ENCODE assay signal across 19 cellular contexts in the genomic region with DNA sequence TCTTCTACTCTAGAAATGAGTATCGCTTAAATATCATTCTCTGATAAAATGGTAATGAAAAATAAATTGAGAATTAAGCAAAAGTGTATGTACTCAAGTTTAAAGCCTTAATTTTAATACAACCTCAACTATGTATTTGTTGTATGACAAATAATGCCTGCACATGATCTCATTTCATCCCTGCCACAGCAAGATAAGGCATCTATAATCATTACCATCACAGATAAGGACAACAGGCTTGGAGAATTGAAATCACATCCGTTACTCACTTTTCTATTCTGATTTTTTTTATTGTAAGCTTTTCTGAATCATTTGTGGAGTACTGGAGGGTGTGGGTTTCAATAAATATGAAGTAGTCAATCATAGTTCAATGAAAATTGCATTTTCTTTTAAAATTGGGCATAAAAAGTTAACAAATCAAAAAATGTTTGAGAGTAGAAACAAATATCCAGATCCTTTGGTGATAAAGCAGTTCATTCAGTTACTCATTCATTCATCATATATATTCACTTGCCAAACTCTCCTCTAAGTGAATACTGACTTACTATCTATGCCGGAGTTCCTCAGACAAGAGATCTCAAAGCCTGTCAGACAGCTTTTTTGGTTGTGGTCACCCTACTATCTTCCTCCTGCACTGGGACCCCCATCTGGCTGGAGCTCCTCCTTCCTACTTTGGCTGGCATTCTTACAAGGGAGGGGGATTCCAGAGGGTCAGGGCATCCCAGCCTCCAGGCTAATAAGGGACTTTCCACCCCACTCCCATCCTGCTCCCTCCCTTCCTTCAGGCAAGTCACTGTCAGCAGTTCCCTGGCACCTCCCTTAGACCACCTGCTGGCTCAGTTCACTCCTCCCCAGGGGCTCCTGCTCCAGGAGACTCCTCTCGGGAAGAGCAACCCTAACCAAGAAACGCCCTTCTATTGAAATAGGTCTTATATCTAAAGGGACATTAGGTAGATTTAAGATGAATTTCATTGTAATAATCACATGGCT.
DNase-seq lines count a peak whose midpoint lies in the region; ATAC-seq, FAIRE-seq and TF ChIP-seq lines count a peak whose summit lies in the region.
"Had no signal": no experiment of that assay in that cellular context is flagged by ENCODE, and none has a peak within 500 bp of the region (broad histone marks: within the 10 kb centered on the region; RNA-seq: fewer than 3 reads in every experiment).

No MANE protein-coding gene starts in this region.

- FAIRE-seq in keratinocyte (lab: Jason Lieb, UNC) = peak; percentile 52
- FAIRE-seq: D721Med had no signal

- H3K36me3 Mint-ChIP-seq in activated CD4-positive, alpha-beta T cell treated with anti-CD3 and anti-CD28 coated beads, Interleukin-2, amount 10 ng/mL, durations not matched to agents 7 days and 5 days (ENCODE audit: low read depth) = no peaks in the 10 kb centered on the region
- H3K36me3 Mint-ChIP-seq: naive thymus-derived CD8-positive, alpha-beta T cell had no signal

- no peak for DNase-seq in activated CD4-positive, alpha-beta T cell treated with anti-CD3 and anti-CD28 coated beads, Interleukin-2, amount 10 ng/mL, durations not matched to agents 7 days and 5 days
- no peak for DNase-seq in activated CD4-positive, alpha-beta T cell treated with anti-CD3 and anti-CD28 coated beads, Interleukin-2, amount 50 U/mL, for 1 hour
- DNase-seq in SW 1271 (lab: John Stamatoyannopoulos, UW) (peak; percentile 71 to 82), keratinocyte (ENCODE audit: low read depth, low spot score) (no peak), upper lobe of left lung (no peak), NOMO-1 treated with DMSO at 0.1 percent for 48 hours (lab: John Stamatoyannopoulos, UW; ENCODE audit: unreplicated experiment) (no peak), globus pallidus (ENCODE audit: low spot score) (no peak)
- DNase-seq: activated CD8-positive, alpha-beta T cell treated with anti-CD3 and anti-CD28 coated beads, Interleukin-2, amount 10 ng/mL, durations not matched to agents 7 days and 5 days; activated effector memory CD4-positive, alpha-beta T cell treated with anti-CD3 and anti-CD28 coated beads, Interleukin-2, amount 50 U/mL, for 16 hours; effector memory CD4-positive, alpha-beta T cell; left lung; naive thymus-derived CD8-positive, alpha-beta T cell; NCI-H1417 treated with DMSO at 0.1 percent for 48 hours; NCI-H524 treated with DMSO at 0.1 percent for 48 hours; SIG-M5 had no signal

- peaks cover 18% of the 10 kb centered on the region for H3K27me3 Mint-ChIP-seq in activated CD4-positive, alpha-beta T cell treated with anti-CD3 and anti-CD28 coated beads, Interleukin-2, amount 10 ng/mL, durations not matched to agents 7 days and 5 days

- POLR2A ChIA-PET in activated CD4-positive, alpha-beta T cell treated with anti-CD3 and anti-CD28 coated beads, Interleukin-2, amount 10 ng/mL, durations not matched to agents 7 days and 5 days (lab: Charles Lee) = no interaction called here

- H3K27ac Mint-ChIP-seq in activated CD4-positive, alpha-beta T cell treated with anti-CD3 and anti-CD28 coated beads, Interleukin-2, amount 10 ng/mL, durations not matched to agents 7 days and 5 days = peak overlapping the region; percentile 27
- H3K27ac Mint-ChIP-seq: activated CD8-positive, alpha-beta T cell treated with anti-CD3 and anti-CD28 coated beads, Interleukin-2, amount 10 ng/mL, durations not matched to agents 7 days and 5 days; naive thymus-derived CD8-positive, alpha-beta T cell had no signal

- no peak for TF ChIP-seq POLR2A in upper lobe of left lung (IDR thresholded peaks at IDR 0.05)

- H3K4me3 Mint-ChIP-seq in activated CD4-positive, alpha-beta T cell treated with anti-CD3 and anti-CD28 coated beads, Interleukin-2, amount 10 ng/mL, durations not matched to agents 7 days and 5 days = no peak overlapping the region
- H3K4me3 Mint-ChIP-seq: activated CD8-positive, alpha-beta T cell treated with anti-CD3 and anti-CD28 coated beads, Interleukin-2, amount 10 ng/mL, durations not matched to agents 7 days and 5 days; naive thymus-derived CD8-positive, alpha-beta T cell had no signal

- H3K9ac ChIP-seq in keratinocyte (ENCODE audit: control insufficient read depth, extremely low read depth, insufficient read depth, low read length) = peak overlapping the region; percentile 47

- H3K9me3 ChIP-seq in keratinocyte (ENCODE audit: control insufficient read depth, low read depth, low read length) (peaks cover 9% of the 10 kb centered on the region), upper lobe of left lung (no peaks in the 10 kb centered on the region)
- H3K9me3 ChIP-seq: ascending aorta, left lung had no signal

- dilution Hi-C loops in keratinocyte (cut with MboI; ENCODE audit: extremely low pct_ligation_motif_present, low sequenced_read_pairs) = no loop called here

- CTCF ChIA-PET in activated CD4-positive, alpha-beta T cell treated with anti-CD3 and anti-CD28 coated beads, Interleukin-2, amount 10 ng/mL, durations not matched to agents 7 days and 5 days (lab: Charles Lee) = no interaction called here

- H3K27ac ChIP-seq in keratinocyte (ENCODE audit: control insufficient read depth, insufficient read depth, low read length) (peak overlapping the region; percentile 80), upper lobe of left lung (peak overlapping the region; percentile 2 to 79 (median 41))
- H3K27ac ChIP-seq: ascending aorta had no signal

- H3K4me1 Mint-ChIP-seq in activated CD4-positive, alpha-beta T cell treated with anti-CD3 and anti-CD28 coated beads, Interleukin-2, amount 10 ng/mL, durations not matched to agents 7 days and 5 days = peaks cover 7% of the 10 kb centered on the region
- H3K4me1 Mint-ChIP-seq: naive thymus-derived CD8-positive, alpha-beta T cell had no signal

- H4K20me1 ChIP-seq in keratinocyte (ENCODE audit: control insufficient read depth, extremely low read depth, insufficient read depth, low read length) = no peaks in the 10 kb centered on the region

- H2AFZ ChIP-seq in keratinocyte (ENCODE audit: control insufficient read depth, low read length) = no peak overlapping the region

- ATAC-seq in upper lobe of left lung (ENCODE audit: low FRiP score in 2 of 2) (no peak), GM18511 (IDR thresholded peaks at IDR 0.05; ENCODE audit: unreplicated experiment) (no peak)
- ATAC-seq: activated CD8-positive, alpha-beta T cell treated with anti-CD3 and anti-CD28 coated beads, Interleukin-2, amount 10 ng/mL, durations not matched to agents 7 days and 5 days; left lung; naive thymus-derived CD8-positive, alpha-beta T cell had no signal

- peaks cover 6% of the 10 kb centered on the region for H3K9me3 Mint-ChIP-seq in activated CD4-positive, alpha-beta T cell treated with anti-CD3 and anti-CD28 coated beads, Interleukin-2, amount 10 ng/mL, durations not matched to agents 7 days and 5 days
- H3K9me3 Mint-ChIP-seq: naive thymus-derived CD8-positive, alpha-beta T cell had no signal

- H3K4me3 ChIP-seq in keratinocyte (ENCODE audit: control insufficient read depth in 2 of 3, extremely low read depth in 1 of 3, insufficient read depth in 2 of 3, low read depth in 1 of 3, low read length in 3 of 3) = peak overlapping the region in 1 of 3 experiments; percentile 18
- H3K4me3 ChIP-seq in upper lobe of left lung = no peak overlapping the region
- H3K4me3 ChIP-seq: ascending aorta, left lung, skin epidermis had no signal

- peaks cover 79% of the 10 kb centered on the region for H3K4me1 ChIP-seq in keratinocyte (ENCODE audit: control insufficient read depth, extremely low read depth, insufficient read depth, low read length)
- H3K4me1 ChIP-seq in upper lobe of left lung = peaks cover 41 to 71% (median 60%) of the 10 kb centered on the region in 4 donors

- TF ChIP-seq CTCF in keratinocyte (optimal IDR thresholded peaks at IDR 0.05 in 1 of 3, IDR thresholded peaks at IDR 0.05 in 1 of 3, conservative IDR thresholded peaks at IDR 0.05 in 1 of 3; ENCODE audit: extremely low read depth in 1 of 3, insufficient read depth in 2 of 3, low read length in 3 of 3) (no peak), upper lobe of left lung (IDR thresholded peaks at IDR 0.05) (no peak)

- no peaks in the 10 kb centered on the region for H3K9me1 ChIP-seq in keratinocyte (ENCODE audit: control insufficient read depth, extremely low read depth, insufficient read depth, low read length)

- peaks cover 35% of the 10 kb centered on the region for H3K79me2 ChIP-seq in keratinocyte (ENCODE audit: control insufficient read depth, insufficient read depth, low read length)

- no peak for TF ChIP-seq EP300 in upper lobe of left lung (IDR thresholded peaks at IDR 0.05)

- peak overlapping the region; percentile 44 for H3K4me2 ChIP-seq in keratinocyte (ENCODE audit: control insufficient read depth, extremely low read depth, insufficient read depth, low read depth, low read length)

- WGBS in upper lobe of left lung, 2 donors = 72 to 77% methylated on average over 5 of the region's 5 CpGs

- H3K27me3 ChIP-seq in keratinocyte (ENCODE audit: control insufficient read depth, extremely low read depth, insufficient read depth, low read length) = no peaks in the 10 kb centered on the region
- H3K27me3 ChIP-seq in upper lobe of left lung = no peaks in the 10 kb centered on the region
- H3K27me3 ChIP-seq: ascending aorta, left lung had no signal

- H3K36me3 ChIP-seq in keratinocyte (ENCODE audit: control insufficient read depth in 2 of 2, extremely low read depth in 1 of 2, insufficient read depth in 2 of 2, low read length in 2 of 2) (peaks cover 9 to 18% of the 10 kb centered on the region in 2 experiments), upper lobe of left lung (peaks cover 0 to 24% (median 1%) of the 10 kb centered on the region in 4 donors)
- H3K36me3 ChIP-seq: left lung had no signal

Comparison
In these comparisons a context has a peak if more than half of its experiments do, and no peak if none do; other contexts are left out.
1. DNase-seq: peak in SW 1271 (2 of 2); none in activated CD4-positive, alpha-beta T cell treated with anti-CD3 and anti-CD28 coated beads, Interleukin-2, amount 10 ng/mL, durations not matched to agents 7 days and 5 days (single experiment), activated CD4-positive, alpha-beta T cell treated with anti-CD3 and anti-CD28 coated beads, Interleukin-2, amount 50 U/mL, for 1 hour (single experiment), keratinocyte (single experiment), upper lobe of left lung (0 of 2), NOMO-1 treated with DMSO at 0.1 percent for 48 hours (single experiment) and globus pallidus (single experiment).